2 cellular contexts compared by ENCODE assay signal in genomic region chr6:10850728-10851127, GRCh38.
TF ChIP-seq lines count a peak whose summit lies in the region.

No MANE protein-coding gene starts in this region.

TF ChIP-seq in HEK293T, 16 proteins besides CTCF, POLR2A, EP300 and RAD21:
- peak; percentile 60 for TF ChIP-seq PKNOX1 (IDR thresholded peaks at IDR 0.05)
- no peak for TF ChIP-seq FOXA1 (IDR thresholded peaks at IDR 0.05)
- no peak for TF ChIP-seq CTBP1 (IDR thresholded peaks at IDR 0.05; ENCODE audit: borderline replicate concordance)

TF ChIP-seq in HepG2, 621 proteins besides CTCF, POLR2A, EP300 and RAD21:
- TF ChIP-seq ZNF572 (CRISPR knock-in tag; IDR thresholded peaks at IDR 0.05) (no peak), CEBPZ (IDR thresholded peaks at IDR 0.05; ENCODE audit: low read length) (no peak), MYNN (CRISPR knock-in tag; IDR thresholded peaks at IDR 0.05; ENCODE audit: low read depth) (no peak), ZNF484 (CRISPR knock-in tag; IDR thresholded peaks at IDR 0.05; ENCODE audit: borderline replicate concordance, low read depth) (no peak), GRHL1 (CRISPR knock-in tag; conservative IDR thresholded peaks at IDR 0.05) (no peak), FIP1L1 (IDR thresholded peaks at IDR 0.05; ENCODE audit: borderline replicate concordance, insufficient read depth, low read depth, low read length) (no peak), HBP1 (CRISPR knock-in tag; IDR thresholded peaks at IDR 0.05; ENCODE audit: low read depth) (no peak), ZNF777 (CRISPR knock-in tag; IDR thresholded peaks at IDR 0.05) (no peak), POGZ (CRISPR knock-in tag; IDR thresholded peaks at IDR 0.05) (no peak), ZBTB14 (CRISPR knock-in tag; IDR thresholded peaks at IDR 0.05) (no peak), ZBTB44 (CRISPR knock-in tag; IDR thresholded peaks at IDR 0.05) (no peak), ZNF619 (CRISPR knock-in tag; IDR thresholded peaks at IDR 0.05) (no peak), FOSL2 (CRISPR knock-in tag; IDR thresholded peaks at IDR 0.05) (no peak), YEATS2 (CRISPR knock-in tag; IDR thresholded peaks at IDR 0.05; ENCODE audit: borderline replicate concordance) (no peak)
